Comparison of ENCODE assay signal across 34 cellular contexts in the genomic region with DNA sequence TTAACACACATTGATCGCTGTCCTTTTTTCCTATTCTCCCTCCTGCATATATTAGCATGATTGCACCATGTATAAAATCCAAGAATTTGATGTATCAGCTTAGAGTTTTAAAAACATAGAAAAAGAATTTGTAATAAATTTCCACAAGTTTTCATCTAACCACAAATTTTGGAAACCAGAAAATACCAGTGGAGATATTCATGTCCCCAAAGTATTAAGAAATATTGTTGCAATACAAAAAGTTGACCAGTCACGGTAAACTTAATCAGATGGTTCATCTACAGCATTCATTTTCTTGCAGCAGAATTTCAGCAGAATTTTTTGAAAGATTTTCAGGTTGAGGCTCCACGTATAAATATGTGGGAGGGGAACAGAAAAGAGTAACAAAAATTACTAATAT.
"Had no signal": no experiment of that assay in that cellular context is flagged by ENCODE, and none has a peak within 500 bp of the region (broad histone marks: within the 10 kb centered on the region; RNA-seq: fewer than 3 reads in every experiment).

No MANE protein-coding gene starts in this region.

- H3K9ac ChIP-seq: SK-N-SH had no signal

- H3K4me1 Mint-ChIP-seq: activated CD4-positive, alpha-beta T cell treated with anti-CD3 and anti-CD28 coated beads, Interleukin-2, amount 10 ng/mL, durations not matched to agents 24 days and 14 days; activated T-helper 17 cell treated with anti-CD3 and anti-CD28 coated beads, Interleukin-2, amount 50 U/mL, for 72 hours had no signal

- H3K4me2 ChIP-seq: SK-N-SH had no signal

- H3K4me1 ChIP-seq: ascending aorta, Peyer's patch, SJSA1 had no signal

- H3K27ac ChIP-seq: ascending aorta, Peyer's patch, SJSA1 had no signal

- H3K4me3 Mint-ChIP-seq: activated CD4-positive, alpha-beta T cell treated with anti-CD3 and anti-CD28 coated beads, Interleukin-2, amount 10 ng/mL, durations not matched to agents 24 days and 14 days; activated CD8-positive, alpha-beta T cell treated with anti-CD3 and anti-CD28 coated beads for 36 hours; activated naive CD8-positive, alpha-beta T cell treated with anti-CD3 and anti-CD28 coated beads for 36 hours; activated T-cell treated with anti-CD3 and anti-CD28 coated beads, Interleukin-2, amount 50 U/mL, for 72 hours; activated T-helper 17 cell treated with anti-CD3 and anti-CD28 coated beads, Interleukin-2, amount 50 U/mL, for 72 hours; T-helper 1 cell treated with Interleukin-12 subunit alpha and Interleukin-12 subunit beta and Interleukin-4 antibody, amounts not matched to agents 30 μg/mL and 1 μg/mL, for 36 hours; T-helper 2 cell treated with Interferon-gamma antibody and Interleukin-4, amounts not matched to agents 5 μg/mL and 100 μg/mL, for 36 hours had no signal

- H3K4me3 ChIP-seq: ascending aorta, MG63, Peyer's patch, SJSA1 had no signal

- H3K36me3 ChIP-seq: ascending aorta, MG63, Peyer's patch, SJSA1 had no signal

- DNase-seq: activated CD4-positive, alpha-beta T cell treated with anti-CD3 and anti-CD28 coated beads, Interleukin-2, amount 10 ng/mL, durations not matched to agents 24 days and 14 days; activated CD4-positive, alpha-beta T cell treated with anti-CD3 and anti-CD28 coated beads, Interleukin-2, amount 50 U/mL, for 4 hours; activated CD8-positive, alpha-beta T cell treated with anti-CD3 and anti-CD28 coated beads for 36 hours; activated effector memory CD4-positive, alpha-beta T cell treated with anti-CD3 and anti-CD28 coated beads, Interleukin-2, amount 50 U/mL, for 16 hours; activated naive CD4-positive, alpha-beta T cell; activated naive CD4-positive, alpha-beta T cell treated with anti-CD3 and anti-CD28 coated beads, Interleukin-2, amount 50 U/mL, for 16 hours; activated naive CD8-positive, alpha-beta T cell treated with anti-CD3 and anti-CD28 coated beads for 36 hours; activated T-cell treated with anti-CD3 and anti-CD28 coated beads, Interleukin-2, amount 50 U/mL, for 1 hour; activated T-cell treated with anti-CD3 and anti-CD28 coated beads, Interleukin-2, amount 50 U/mL, for 72 hours; amygdala; Kasumi-1; KG1; MG63; NCI-H1048; NCI-H1105 treated with DMSO at 0.1 percent for 48 hours; NCI-H1436; NCI-H1694; NCI-H1930; NCI-H2081 treated with DMSO at 0.1 percent for 48 hours; NCI-H226; NCI-H526; NCI-H748 treated with DMSO at 0.1 percent for 48 hours; NK-92 treated with Interleukin-12 subunit alpha and Interleukin-12 subunit beta, amount 100 ng/mL, for 24 hours; PC-3; Peyer's patch; RPMI8226; SHP77 treated with DMSO at 0.1 percent for 48 hours; SK-N-SH had no signal

- H3K27ac Mint-ChIP-seq: activated CD4-positive, alpha-beta T cell treated with anti-CD3 and anti-CD28 coated beads, Interleukin-2, amount 10 ng/mL, durations not matched to agents 24 days and 14 days; activated CD8-positive, alpha-beta T cell treated with anti-CD3 and anti-CD28 coated beads for 36 hours; activated naive CD8-positive, alpha-beta T cell treated with anti-CD3 and anti-CD28 coated beads for 36 hours; activated T-cell treated with anti-CD3 and anti-CD28 coated beads, Interleukin-2, amount 50 U/mL, for 72 hours; activated T-helper 17 cell treated with anti-CD3 and anti-CD28 coated beads, Interleukin-2, amount 50 U/mL, for 72 hours; T-helper 1 cell treated with Interleukin-12 subunit alpha and Interleukin-12 subunit beta and Interleukin-4 antibody, amounts not matched to agents 30 μg/mL and 1 μg/mL, for 36 hours; T-helper 2 cell treated with Interferon-gamma antibody and Interleukin-4, amounts not matched to agents 5 μg/mL and 100 μg/mL, for 36 hours had no signal

- H3K27me3 ChIP-seq: ascending aorta, MG63, Peyer's patch, SJSA1 had no signal

- ATAC-seq: activated CD8-positive, alpha-beta T cell treated with anti-CD3 and anti-CD28 coated beads for 36 hours; activated T-cell treated with anti-CD3 and anti-CD28 coated beads, Interleukin-2, amount 50 U/mL, for 72 hours; activated T-helper 17 cell treated with anti-CD3 and anti-CD28 coated beads, Interleukin-2, amount 50 U/mL, for 72 hours; PC-3 had no signal

- H3K9me3 ChIP-seq: ascending aorta, Peyer's patch, SJSA1, SK-N-SH had no signal

- H3K36me3 Mint-ChIP-seq: activated naive CD8-positive, alpha-beta T cell treated with anti-CD3 and anti-CD28 coated beads for 36 hours had no signal

- FAIRE-seq: TTC549 had no signal
